In genomic region chr1:8706995-8707396, GRCh38 we compare ENCODE assay signal across 10 cellular contexts.
DNase-seq lines count a peak whose midpoint lies in the region; ATAC-seq and TF ChIP-seq lines count a peak whose summit lies in the region.
"Had no signal": no experiment of that assay in that cellular context is flagged by ENCODE, and none has a peak within 500 bp of the region (broad histone marks: within the 10 kb centered on the region; RNA-seq: fewer than 3 reads in every experiment).

No MANE protein-coding gene starts in this region.

- in situ Hi-C loops in Panc1 (cut with HindIII; ENCODE audit: low pct_unique_long_range_greater_than_20kb, low sequenced_read_pairs), result no loop called here
- in situ Hi-C loops in G401 (cut with HindIII; ENCODE audit: low sequenced_read_pairs), result no loop called here

- H3K27ac ChIP-seq in Panc1 (ENCODE audit: low read length), result peak overlapping the region; percentile 49

- no peaks in the 10 kb centered on the region for H3K9me3 ChIP-seq in Panc1 (ENCODE audit: control insufficient read depth, insufficient read depth, low read depth, low read length)

- no peaks in the 10 kb centered on the region for H3K27me3 ChIP-seq in Panc1 (ENCODE audit: control insufficient read depth, insufficient read depth, low read length)

- TF ChIP-seq CTCF in AG10803 (conservative IDR thresholded peaks at IDR 0.05; ENCODE audit: low read length) (no peak), Panc1 (IDR thresholded peaks at IDR 0.05) (no peak)

- DNase-seq in AG10803 (ENCODE audit: low read depth) (peak; percentile 65), NCI-H1105 treated with DMSO at 0.1 percent for 48 hours (lab: John Stamatoyannopoulos, UW) (peak; percentile 98), Panc1 (ENCODE audit: low read depth, low spot score) (no peak), iris pigment epithelial cell (ENCODE audit: low read depth) (peak; percentile 46), COLO829 (ENCODE audit: low spot score) (no peak), G401 (ENCODE audit: low spot score) (no peak), ecto neural progenitor cell (ENCODE audit: low spot score) (no peak)
- DNase-seq in stimulated activated naive CD4-positive, alpha-beta T cell (lab: John Stamatoyannopoulos, UW), result no peak
- DNase-seq: AML-193, SIG-M5 had no signal

- peaks cover 59% of the 10 kb centered on the region for H3K4me1 ChIP-seq in Panc1 (ENCODE audit: control insufficient read depth, insufficient read depth, low read length)

- no peak for ATAC-seq in Panc1

- H3K4me3 ChIP-seq in AG10803 (ENCODE audit: low read length) (no peak overlapping the region), Panc1 (ENCODE audit: low read depth in 2 of 2, low read length in 2 of 2) (no peak overlapping the region)

- BruUV-seq in Panc1 (replicated peaks; lab: Mats Ljungman, UMichigan), result no TSS peak

- CTCF ChIA-PET in Panc1 (lab: Charles Lee), result no interaction called here

- intact Hi-C loops in Panc1 (cut with micrococcal nuclease; ENCODE audit: unreplicated experiment), result no loop called here

- H3K36me3 ChIP-seq in Panc1 (ENCODE audit: control insufficient read depth, insufficient read depth, low read length), result no peaks in the 10 kb centered on the region

- POLR2A ChIA-PET in Panc1 (lab: Charles Lee), result interaction anchor here (0.5 kb wide), 1 partner anchor 170 kb away, joined by 3 read pairs; no protein-coding TSS in a partner anchor

Comparison
In these comparisons a context has a peak if more than half of its experiments do, and no peak if none do; other contexts are left out.
1. DNase-seq: peak in AG10803 (single experiment), NCI-H1105 treated with DMSO at 0.1 percent for 48 hours (single experiment) and iris pigment epithelial cell (single experiment); none in Panc1 (single experiment), stimulated activated naive CD4-positive, alpha-beta T cell (0 of 6), COLO829 (single experiment), G401 (single experiment) and ecto neural progenitor cell (single experiment).